ENCODE assay signal across 8 cellular contexts in the genomic region with DNA sequence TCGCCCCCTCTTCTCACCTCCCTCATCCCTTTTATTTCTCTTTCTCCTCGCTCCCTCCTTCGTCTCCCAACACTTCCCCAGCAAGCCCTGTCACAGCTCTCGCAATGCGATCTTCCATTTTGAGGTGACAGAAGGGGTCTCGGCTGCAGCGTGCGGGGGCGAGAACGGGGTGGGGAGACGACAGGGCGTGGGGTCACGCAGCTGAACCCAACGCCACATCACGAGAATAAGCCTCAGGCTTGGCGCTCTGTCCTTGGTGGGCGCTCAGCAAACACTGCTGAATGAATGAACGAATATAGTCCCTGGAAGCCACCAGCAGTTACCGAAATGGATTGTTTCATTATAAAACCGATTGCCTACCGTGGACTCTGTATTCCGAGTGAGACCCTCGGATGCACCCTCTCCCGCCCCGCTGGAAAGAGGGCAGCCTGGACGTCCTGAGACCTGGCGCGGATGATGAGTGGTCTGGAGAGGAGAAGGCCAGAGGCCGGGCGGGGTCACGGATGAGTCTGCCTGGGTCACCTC. TPM values are rescaled to one million over a fixed set of nuclear protein-coding genes. Genes with fewer than 3 reads are reported as not detected.
A peak's percentile ranks its signal among the peaks of the same experiment; 100 is the strongest.
DNase-seq lines count a peak whose midpoint lies in the region; ATAC-seq and TF ChIP-seq lines count a peak whose summit lies in the region.

No MANE protein-coding gene starts in this region.

- 11% methylated on average over 31 of the region's 31 CpGs for WGBS in prostate gland

- H3K4me3 ChIP-seq in iPS-18a (ENCODE audit: low read length) = peak overlapping the region; percentile 65
- H3K4me3 ChIP-seq in prostate gland = peak overlapping the region in 1 of 2 donors; percentile 6

- no peaks in the 10 kb centered on the region for H3K36me3 ChIP-seq in iPS-18a (ENCODE audit: control insufficient read depth, low read depth, low read length)
- H3K36me3 ChIP-seq in prostate gland = no peaks in the 10 kb centered on the region

- no peak for TF ChIP-seq POLR2A in prostate gland (IDR thresholded peaks at IDR 0.05)

- peaks cover 53% of the 10 kb centered on the region for H3K4me1 Mint-ChIP-seq in activated CD4-positive, alpha-beta T cell treated with anti-CD3 and anti-CD28 coated beads, Interleukin-2, amount 10 ng/mL, durations not matched to agents 24 days and 14 days
- peaks cover 63% of the 10 kb centered on the region for H3K4me1 Mint-ChIP-seq in activated T-helper 1 cell treated with anti-CD3 and anti-CD28 coated beads, Interleukin-12 subunit alpha, Interleukin-12 subunit beta, Interleukin-2, Interleukin-4 antibody, amounts not matched to agents 30 ng/mL and 10 ng/mL and 1 ng/mL, durations not matched to agents 14 hours and 24 hours and 36 hours (ENCODE audit: low read depth)
- H3K4me1 Mint-ChIP-seq in stimulated activated naive B cell treated with anti-CD40 and anti-IgM and Interleukin-4, amounts not matched to agents 10 μg/mL and 1 μg/mL and 100 μg/mL, for 72 hours = peaks cover 46 to 84% of the 10 kb centered on the region in 2 donors

- no peak for TF ChIP-seq CTCF in prostate gland (IDR thresholded peaks at IDR 0.05)

- DNase-seq in activated CD4-positive, alpha-beta T cell treated with anti-CD3 and anti-CD28 coated beads, Interleukin-2, amount 10 ng/mL, durations not matched to agents 24 days and 14 days = no peak
- DNase-seq in activated CD4-positive, alpha-beta T cell treated with anti-CD3 and anti-CD28 coated beads, Interleukin-2, amount 50 U/mL, for 4 hours = no peak
- DNase-seq in activated T-helper 1 cell treated with anti-CD3 and anti-CD28 coated beads, Interleukin-12 subunit alpha, Interleukin-12 subunit beta, Interleukin-2, Interleukin-4 antibody, amounts not matched to agents 30 ng/mL and 10 ng/mL and 1 ng/mL, durations not matched to agents 14 hours and 24 hours and 36 hours (ENCODE audit: low spot score) = no peak
- DNase-seq in stimulated activated naive B cell treated with anti-CD40 and anti-IgM and Interleukin-4, amounts not matched to agents 10 μg/mL and 1 μg/mL and 100 μg/mL, for 72 hours = no peak
- no peak for DNase-seq in prostate gland (ENCODE audit: low spot score)
- no peak for DNase-seq in hypothalamus (lab: John Stamatoyannopoulos, UW)

- peaks cover 100% of the 10 kb centered on the region for H3K27me3 ChIP-seq in iPS-18a (ENCODE audit: control insufficient read depth, insufficient read depth, low read length)
- H3K27me3 ChIP-seq in prostate gland (replicated peaks; ENCODE audit: insufficient read depth) = peaks cover 67% of the 10 kb centered on the region

- H3K27ac ChIP-seq in iPS-18a (ENCODE audit: low read length) (no peak overlapping the region), prostate gland (no peak overlapping the region)

- peaks cover 33% of the 10 kb centered on the region for H3K9me3 Mint-ChIP-seq in activated CD4-positive, alpha-beta T cell treated with anti-CD3 and anti-CD28 coated beads, Interleukin-2, amount 10 ng/mL, durations not matched to agents 24 days and 14 days
- H3K9me3 Mint-ChIP-seq in activated T-helper 1 cell treated with anti-CD3 and anti-CD28 coated beads, Interleukin-12 subunit alpha, Interleukin-12 subunit beta, Interleukin-2, Interleukin-4 antibody, amounts not matched to agents 30 ng/mL and 10 ng/mL and 1 ng/mL, durations not matched to agents 14 hours and 24 hours and 36 hours = peaks cover 20% of the 10 kb centered on the region
- peaks cover 20 to 23% of the 10 kb centered on the region in 2 donors for H3K9me3 Mint-ChIP-seq in stimulated activated naive B cell treated with anti-CD40 and anti-IgM and Interleukin-4, amounts not matched to agents 10 μg/mL and 1 μg/mL and 100 μg/mL, for 72 hours

- ATAC-seq in stimulated activated naive B cell treated with anti-CD40 and anti-IgM and Interleukin-4, amounts not matched to agents 10 μg/mL and 1 μg/mL and 100 μg/mL, for 72 hours (replicated peaks) = no peak
- ATAC-seq in HG03521 (IDR thresholded peaks at IDR 0.05; ENCODE audit: unreplicated experiment) = no peak

- H3K9me3 ChIP-seq in iPS-18a (ENCODE audit: control insufficient read depth, low read depth, low read length) (no peaks in the 10 kb centered on the region), prostate gland (no peaks in the 10 kb centered on the region)

- H3K36me3 Mint-ChIP-seq in activated CD4-positive, alpha-beta T cell treated with anti-CD3 and anti-CD28 coated beads, Interleukin-2, amount 10 ng/mL, durations not matched to agents 24 days and 14 days (ENCODE audit: low read depth) = peaks cover 35% of the 10 kb centered on the region
- H3K36me3 Mint-ChIP-seq in activated T-helper 1 cell treated with anti-CD3 and anti-CD28 coated beads, Interleukin-12 subunit alpha, Interleukin-12 subunit beta, Interleukin-2, Interleukin-4 antibody, amounts not matched to agents 30 ng/mL and 10 ng/mL and 1 ng/mL, durations not matched to agents 14 hours and 24 hours and 36 hours (ENCODE audit: low read depth) = peaks cover 16% of the 10 kb centered on the region
- H3K36me3 Mint-ChIP-seq in stimulated activated naive B cell treated with anti-CD40 and anti-IgM and Interleukin-4, amounts not matched to agents 10 μg/mL and 1 μg/mL and 100 μg/mL, for 72 hours = peaks cover 23 to 38% of the 10 kb centered on the region in 2 donors

- peak overlapping the region; percentile 72 for H3K27ac Mint-ChIP-seq in activated CD4-positive, alpha-beta T cell treated with anti-CD3 and anti-CD28 coated beads, Interleukin-2, amount 10 ng/mL, durations not matched to agents 24 days and 14 days
- H3K27ac Mint-ChIP-seq in activated T-helper 1 cell treated with anti-CD3 and anti-CD28 coated beads, Interleukin-12 subunit alpha, Interleukin-12 subunit beta, Interleukin-2, Interleukin-4 antibody, amounts not matched to agents 30 ng/mL and 10 ng/mL and 1 ng/mL, durations not matched to agents 14 hours and 24 hours and 36 hours = peak overlapping the region; percentile 44
- peak overlapping the region; percentile 88 for H3K27ac Mint-ChIP-seq in stimulated activated naive B cell treated with anti-CD40 and anti-IgM and Interleukin-4, amounts not matched to agents 10 μg/mL and 1 μg/mL and 100 μg/mL, for 72 hours

- intact Hi-C loops in activated CD4-positive, alpha-beta T cell treated with anti-CD3 and anti-CD28 coated beads, Interleukin-2, amount 10 ng/mL, durations not matched to agents 24 days and 14 days (cut with micrococcal nuclease) = loop anchor here (10.0 kb wide), 1 partner anchor 918 kb away; the partner anchor contains the start of gene PPP1R3G
- intact Hi-C loops in activated T-helper 1 cell treated with anti-CD3 and anti-CD28 coated beads, Interleukin-12 subunit alpha, Interleukin-12 subunit beta, Interleukin-2, Interleukin-4 antibody, amounts not matched to agents 30 ng/mL and 10 ng/mL and 1 ng/mL, durations not matched to agents 14 hours and 24 hours and 36 hours (cut with micrococcal nuclease) = loop anchor here (10.0 kb wide), 2 partner anchors 918 to 1228 kb away; partner anchors contain the start of genes CDYL and PPP1R3G
- intact Hi-C loops in prostate gland (cut with DNase I) = no loop called here

- H3K9ac ChIP-seq in iPS-18a (ENCODE audit: low read length) = no peak overlapping the region

- H3K27me3 Mint-ChIP-seq in activated CD4-positive, alpha-beta T cell treated with anti-CD3 and anti-CD28 coated beads, Interleukin-2, amount 10 ng/mL, durations not matched to agents 24 days and 14 days = peaks cover 82% of the 10 kb centered on the region
- H3K27me3 Mint-ChIP-seq in activated T-helper 1 cell treated with anti-CD3 and anti-CD28 coated beads, Interleukin-12 subunit alpha, Interleukin-12 subunit beta, Interleukin-2, Interleukin-4 antibody, amounts not matched to agents 30 ng/mL and 10 ng/mL and 1 ng/mL, durations not matched to agents 14 hours and 24 hours and 36 hours (ENCODE audit: insufficient read depth) = peaks cover 87% of the 10 kb centered on the region
- peaks cover 83 to 100% of the 10 kb centered on the region in 2 donors for H3K27me3 Mint-ChIP-seq in stimulated activated naive B cell treated with anti-CD40 and anti-IgM and Interleukin-4, amounts not matched to agents 10 μg/mL and 1 μg/mL and 100 μg/mL, for 72 hours

- H3K4me3 Mint-ChIP-seq in activated CD4-positive, alpha-beta T cell treated with anti-CD3 and anti-CD28 coated beads, Interleukin-2, amount 10 ng/mL, durations not matched to agents 24 days and 14 days = peak overlapping the region; percentile 74
- H3K4me3 Mint-ChIP-seq in activated T-helper 1 cell treated with anti-CD3 and anti-CD28 coated beads, Interleukin-12 subunit alpha, Interleukin-12 subunit beta, Interleukin-2, Interleukin-4 antibody, amounts not matched to agents 30 ng/mL and 10 ng/mL and 1 ng/mL, durations not matched to agents 14 hours and 24 hours and 36 hours = peak overlapping the region; percentile 68
- H3K4me3 Mint-ChIP-seq in stimulated activated naive B cell treated with anti-CD40 and anti-IgM and Interleukin-4, amounts not matched to agents 10 μg/mL and 1 μg/mL and 100 μg/mL, for 72 hours = peak overlapping the region; percentile 80 to 82

- H3K4me1 ChIP-seq in iPS-18a (ENCODE audit: control insufficient read depth, low read depth, low read length) = peaks cover 32% of the 10 kb centered on the region
- H3K4me1 ChIP-seq in prostate gland (replicated peaks) = peaks cover 4% of the 10 kb centered on the region

RNA-seq across cellular contexts. Expression of gene NRN1, which starts 3.9 kb away (rescaled TPM):
- 4.0 and 4.8 TPM in 2 replicates for total RNA-seq in activated CD4-positive, alpha-beta T cell treated with anti-CD3 and anti-CD28 coated beads, Interleukin-2, amount 10 ng/mL, durations not matched to agents 24 days and 14 days
- total RNA-seq in activated T-helper 1 cell treated with anti-CD3 and anti-CD28 coated beads, Interleukin-12 subunit alpha, Interleukin-12 subunit beta, Interleukin-2, Interleukin-4 antibody, amounts not matched to agents 30 ng/mL and 10 ng/mL and 1 ng/mL, durations not matched to agents 14 hours and 24 hours and 36 hours = 2.8 and 3.0 TPM in 2 replicates
- 1 to 10 TPM; 1.1 TPM for total RNA-seq in prostate gland
